In the genomic region with DNA sequence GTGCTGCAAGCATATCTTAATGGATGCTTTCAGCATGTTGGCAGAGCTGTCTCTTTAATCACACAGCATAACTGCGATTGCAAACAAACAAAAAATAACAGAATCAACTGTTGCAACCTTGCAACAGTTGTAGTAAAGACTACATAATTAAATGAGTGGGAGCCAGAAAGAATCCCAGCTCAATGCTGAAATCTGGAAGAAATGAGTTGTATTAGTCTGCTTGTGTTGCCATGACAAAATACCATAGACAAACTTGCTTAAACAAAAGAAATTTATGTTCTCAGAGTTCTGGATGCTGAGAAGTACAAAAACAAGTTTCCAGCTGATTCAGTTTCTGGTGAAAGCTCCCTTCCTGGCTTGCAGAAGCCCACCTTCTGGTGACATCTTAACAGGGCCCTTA, we compare ENCODE assay signal across 22 cellular contexts.
"Had no signal": no experiment of that assay in that cellular context is flagged by ENCODE, and none has a peak within 500 bp of the region (broad histone marks: within the 10 kb centered on the region; RNA-seq: fewer than 3 reads in every experiment).

No MANE protein-coding gene starts in this region.

- H3K9me3 ChIP-seq: esophagus muscularis mucosa, gastrocnemius medialis, heart left ventricle, left lung, lower lobe of right lung had no signal

- H3K9me3 Mint-ChIP-seq: memory B cell had no signal

- H3K27me3 ChIP-seq: dorsolateral prefrontal cortex, esophagus muscularis mucosa, gastrocnemius medialis, heart left ventricle, hepatocyte, left lung had no signal

- H3K4me1 ChIP-seq: esophagus muscularis mucosa, gastrocnemius medialis, heart left ventricle, left lung, lower lobe of right lung had no signal

- H3K27ac Mint-ChIP-seq: memory B cell; naive thymus-derived CD4-positive, alpha-beta T cell had no signal

- H3K4me3 ChIP-seq: dorsolateral prefrontal cortex, esophagus muscularis mucosa, gastrocnemius medialis, heart left ventricle, hepatocyte, left lung, lower lobe of right lung had no signal

- H3K27ac ChIP-seq: dorsolateral prefrontal cortex, esophagus muscularis mucosa, gastrocnemius medialis, heart left ventricle, hepatocyte, left lung, lower lobe of right lung had no signal

- H3K4me3 Mint-ChIP-seq: memory B cell; naive thymus-derived CD4-positive, alpha-beta T cell had no signal

- H3K36me3 Mint-ChIP-seq: memory B cell had no signal

- DNase-seq: cortex of kidney; dermis blood vessel endothelial cell; dorsolateral prefrontal cortex; effector CD4-positive, alpha-beta T cell; effector memory CD4-positive, alpha-beta T cell; foreskin fibroblast; foreskin melanocyte; gastrocnemius medialis; glutamatergic neuron; heart left ventricle; hypothalamus; left cardiac atrium; left lung; left ventricle myocardium superior; lower lobe of right lung; mammary epithelial cell; mesendoderm; midbrain; naive thymus-derived CD4-positive, alpha-beta T cell had no signal

- H3K27me3 Mint-ChIP-seq: memory B cell; naive thymus-derived CD4-positive, alpha-beta T cell had no signal

- H3K4me1 Mint-ChIP-seq: memory B cell had no signal

- H3K36me3 ChIP-seq: esophagus muscularis mucosa, gastrocnemius medialis, heart left ventricle, left lung, lower lobe of right lung had no signal

- ATAC-seq: gastrocnemius medialis; heart left ventricle; left cardiac atrium; left lung; left ventricle myocardium superior; lower lobe of right lung; naive thymus-derived CD4-positive, alpha-beta T cell had no signal
